ENCODE assay signal across 8 cellular contexts in the genomic region with DNA sequence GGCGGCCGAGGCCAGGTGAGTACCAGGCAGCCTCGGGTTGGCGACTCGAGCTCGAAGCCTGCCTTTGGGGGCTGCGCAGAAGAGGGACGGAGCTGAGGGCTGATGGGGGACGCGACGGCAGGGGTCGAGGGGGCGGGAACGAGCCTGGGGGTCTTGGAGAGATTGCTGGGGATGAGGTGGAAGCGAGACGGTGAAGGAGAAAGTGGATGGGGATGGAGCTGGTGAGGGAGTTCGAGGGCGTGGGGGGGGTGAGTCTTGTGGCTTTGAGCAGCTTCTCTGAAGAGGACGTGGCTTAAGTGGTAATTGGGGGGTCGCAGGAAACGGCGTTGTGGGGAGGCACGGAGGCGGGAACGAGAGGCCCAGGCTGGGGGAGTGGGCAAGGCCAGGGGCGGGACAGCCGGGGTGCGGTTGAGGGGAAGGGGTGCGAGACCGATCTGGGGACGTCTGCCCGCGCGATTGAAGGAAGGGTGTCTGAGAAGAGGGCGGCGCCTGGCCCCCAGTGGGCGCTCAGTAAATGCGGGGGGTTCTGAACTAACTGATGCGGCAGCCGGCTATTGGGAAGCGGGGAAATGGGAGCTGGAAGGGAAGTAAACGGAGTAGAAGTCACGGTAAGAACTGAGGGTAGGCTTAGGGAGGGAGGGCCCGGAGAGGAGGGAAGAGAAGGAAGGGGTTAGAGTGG. TPM values are rescaled to one million over a fixed set of nuclear protein-coding genes. Genes with fewer than 3 reads are reported as not detected.
DNase-seq lines count a peak whose midpoint lies in the region; ATAC-seq and TF ChIP-seq lines count a peak whose summit lies in the region.

No MANE protein-coding gene starts in this region.

- H3K4me1 ChIP-seq in heart right ventricle: peaks cover 4 to 72% (median 51%) of the 10 kb centered on the region in 9 donors

- peaks cover 18% of the 10 kb centered on the region for H3K36me3 Mint-ChIP-seq in activated naive CD4-positive, alpha-beta T cell treated with anti-CD3 and anti-CD28 coated beads for 36 hours (ENCODE audit: low read depth)

- DNase-seq in NCI-H1436 (lab: John Stamatoyannopoulos, UW) (peak; percentile 40), NCI-H1436 treated with DMSO at 0.1 percent for 48 hours (lab: John Stamatoyannopoulos, UW) (no peak), OCI-M1 (lab: John Stamatoyannopoulos, UW) (peak; percentile 63), heart right ventricle (peak; percentile 49), sciatic nerve (ENCODE audit: low spot score) (peak; percentile 75), NCI-H128 (lab: John Stamatoyannopoulos, UW; ENCODE audit: unreplicated experiment) (no peak)
- DNase-seq in activated naive CD4-positive, alpha-beta T cell treated with anti-CD3 and anti-CD28 coated beads for 36 hours: peak; percentile 54

- H3K9me3 ChIP-seq in heart right ventricle: no peaks in the 10 kb centered on the region

- no peaks in the 10 kb centered on the region for H3K27me3 Mint-ChIP-seq in activated naive CD4-positive, alpha-beta T cell treated with anti-CD3 and anti-CD28 coated beads for 36 hours (ENCODE audit: low read depth)

- 0 to 1% methylated on average over 44 of the region's 44 CpGs for WGBS in heart right ventricle, 2 donors

- H3K9me3 Mint-ChIP-seq in activated naive CD4-positive, alpha-beta T cell treated with anti-CD3 and anti-CD28 coated beads for 36 hours: no peaks in the 10 kb centered on the region

- intact Hi-C loops in activated naive CD4-positive, alpha-beta T cell treated with anti-CD3 and anti-CD28 coated beads for 36 hours (cut with micrococcal nuclease): loop anchor here (1.0 to 10.0 kb wide), 12 partner anchors 49 to 1949 kb away; partner anchors contain the start of genes BABAM1, BST2, DDA1 and GTPBP3
- intact Hi-C loops in heart right ventricle (cut with DNase I) (loop anchor here in 7 of 10 donors (1.0 to 10.0 kb wide), 7 partner anchors 51 to 1219 kb away; partner anchors contain the start of gene OCEL1 (in 3 of the 7)), sciatic nerve (cut with DNase I) (loop anchor here (10.0 kb wide), 1 partner anchor 59 kb away; no protein-coding TSS in a partner anchor)

- H3K27ac ChIP-seq in heart right ventricle: peak overlapping the region; percentile 59 to 91 (median 78)

- H3K27me3 ChIP-seq in heart right ventricle: no peaks in the 10 kb centered on the region

- peaks cover 58% of the 10 kb centered on the region for H3K4me1 Mint-ChIP-seq in activated naive CD4-positive, alpha-beta T cell treated with anti-CD3 and anti-CD28 coated beads for 36 hours (ENCODE audit: low read depth)

- CTCF ChIA-PET in activated naive CD4-positive, alpha-beta T cell treated with anti-CD3 and anti-CD28 coated beads for 36 hours (lab: Charles Lee): interaction anchor here (0.6 to 1.7 kb wide), 6 partner anchors 9 to 894 kb away, joined by 3 to 6 read pairs (median 4); no protein-coding TSS in a partner anchor

- no peak for TF ChIP-seq CTCF in heart right ventricle (IDR thresholded peaks at IDR 0.05)

- peak overlapping the region; percentile 88 for H3K27ac Mint-ChIP-seq in activated naive CD4-positive, alpha-beta T cell treated with anti-CD3 and anti-CD28 coated beads for 36 hours

- H3K36me3 ChIP-seq in heart right ventricle: peaks cover 0 to 22% (median 0%) of the 10 kb centered on the region in 9 donors

- no peak for ATAC-seq in heart right ventricle
- no peak for ATAC-seq in sciatic nerve
- no peak for ATAC-seq in GM21367 (IDR thresholded peaks at IDR 0.05; ENCODE audit: unreplicated experiment)

- peak overlapping the region; percentile 100 for H3K4me3 Mint-ChIP-seq in activated naive CD4-positive, alpha-beta T cell treated with anti-CD3 and anti-CD28 coated beads for 36 hours

- H3K4me3 ChIP-seq in heart right ventricle: peak overlapping the region; percentile 43 to 88 (median 71)

RNA-seq across cellular contexts. Expression of gene MYO9B, which starts 0.4 kb away (rescaled TPM):
- 10 to 100 TPM; 73.1 to 78.6 TPM for total RNA-seq in activated naive CD4-positive, alpha-beta T cell treated with anti-CD3 and anti-CD28 coated beads for 36 hours
- total RNA-seq in heart right ventricle (10 to 100 TPM; 19.9 to 55.0 (median 27.5) TPM), sciatic nerve (90.7 TPM)
- polyA plus RNA-seq in heart right ventricle: 10 to 100 TPM; 27.9 to 55.2 TPM

RNA-seq across cellular contexts. Expression of gene HAUS8, which starts 0.7 kb away (rescaled TPM):
- total RNA-seq in activated naive CD4-positive, alpha-beta T cell treated with anti-CD3 and anti-CD28 coated beads for 36 hours: 10 to 100 TPM; 47.3 to 48.8 TPM
- total RNA-seq in heart right ventricle (1 to 10 TPM; 2.0 to 9.1 (median 4.7) TPM), sciatic nerve (5.9 TPM)
- polyA plus RNA-seq in heart right ventricle: 10 to 100 TPM in 1 of 2 donors, 1 to 10 TPM in 1; 4.4 to 10.2 TPM

RNA-seq across cellular contexts. Expression of gene CPAMD8, which starts 49.4 kb away (rescaled TPM):
- under 1 TPM; 0.41 to 0.44 TPM for total RNA-seq in activated naive CD4-positive, alpha-beta T cell treated with anti-CD3 and anti-CD28 coated beads for 36 hours
- total RNA-seq in heart right ventricle: 10 to 100 TPM in 6 of 10 donors, 1 to 10 TPM in 4; 4.8 to 30.4 (median 10.5) TPM
- polyA plus RNA-seq in heart right ventricle: 10 to 100 TPM; 11.0 to 77.9 TPM
- total RNA-seq in sciatic nerve: 9.6 TPM

Comparison
In these comparisons a context has a peak if more than half of its experiments do, and no peak if none do; other contexts are left out.
1. DNase-seq: peak in NCI-H1436 (single experiment), OCI-M1 (single experiment), activated naive CD4-positive, alpha-beta T cell treated with anti-CD3 and anti-CD28 coated beads for 36 hours (single experiment), heart right ventricle (2 of 2) and sciatic nerve (single experiment); none in NCI-H1436 treated with DMSO at 0.1 percent for 48 hours (single experiment) and NCI-H128 (single experiment).